1 cellular context compared by ENCODE assay signal in the genomic region with DNA sequence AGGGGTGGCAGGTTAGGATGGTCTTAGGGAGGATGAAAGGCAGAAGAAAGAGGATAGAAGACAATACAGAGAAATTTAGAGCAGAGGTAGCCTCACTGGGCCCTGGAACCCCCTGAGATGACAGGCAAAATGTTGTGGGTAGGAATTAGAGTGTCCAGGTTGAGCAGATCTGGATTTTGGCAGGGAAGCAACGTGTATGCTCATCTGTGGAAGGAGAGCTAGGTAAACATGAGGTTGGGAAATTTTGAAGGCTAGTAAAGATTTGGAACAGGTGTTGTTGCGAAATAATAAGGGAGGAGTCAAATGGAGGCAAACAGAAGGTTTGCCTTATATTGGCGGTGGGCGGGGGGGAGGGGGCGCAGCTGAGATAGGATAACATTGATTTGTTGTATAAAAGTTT.
TF ChIP-seq lines count a peak whose summit lies in the region.

No MANE protein-coding gene starts in this region.

TF ChIP-seq in K562, 482 proteins besides CTCF, POLR2A, EP300 and RAD21:
- no peak for TF ChIP-seq PML (IDR thresholded peaks at IDR 0.05; ENCODE audit: low read length)
- peak; percentile 52; the same call in 1 of the 2 replicates for TF ChIP-seq CEBPG (CRISPR knock-in tag; IDR thresholded peaks at IDR 0.05)
- TF ChIP-seq CEBPG (tag; conservative IDR thresholded peaks at IDR 0.05 in 1 of 2, IDR thresholded peaks at IDR 0.05 in 1 of 2) = peak; percentile 65 to 78
- peak; percentile 89 for TF ChIP-seq CEBPB (tag; IDR thresholded peaks at IDR 0.05)
